8 cellular contexts compared by ENCODE assay signal in the genomic region with DNA sequence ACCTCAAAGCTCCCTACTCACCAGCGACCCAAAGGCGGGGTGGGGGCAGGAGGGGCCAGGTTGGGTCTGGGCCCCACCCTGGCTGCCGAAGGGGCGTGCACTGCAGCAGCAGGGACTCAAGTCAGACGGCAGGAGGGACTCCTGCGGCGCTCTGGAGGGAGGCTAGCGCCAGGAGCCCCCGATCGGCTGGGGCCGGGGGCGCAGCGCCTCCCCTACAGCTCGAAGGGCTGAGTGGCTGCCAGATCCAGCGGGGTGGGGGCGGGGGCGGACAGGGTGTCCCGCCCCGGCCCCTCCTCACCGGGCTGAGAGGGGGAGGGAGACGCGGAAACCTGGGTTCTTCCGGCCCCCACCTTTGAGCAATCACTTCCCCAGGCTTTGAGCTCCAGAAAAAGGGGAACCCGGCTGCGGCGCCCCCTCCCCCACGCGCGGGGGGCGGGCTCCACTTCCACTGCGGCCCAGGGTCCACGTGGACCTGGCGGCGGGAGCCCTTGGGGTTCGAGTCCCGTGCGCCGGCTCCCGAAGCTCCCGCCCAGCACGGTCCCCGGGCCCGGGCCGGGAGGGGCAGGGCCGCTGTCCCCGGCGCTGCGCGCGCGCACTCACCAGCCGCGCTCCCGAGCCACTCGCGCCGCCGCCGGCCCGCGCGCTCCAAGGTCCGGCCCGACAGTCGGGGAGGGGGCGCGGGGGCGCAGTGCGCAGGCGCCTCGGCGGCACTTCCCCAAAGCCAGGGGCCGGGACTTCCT. TPM values are rescaled to one million over a fixed set of nuclear protein-coding genes. Genes with fewer than 3 reads are reported as not detected.
DNase-seq lines count a peak whose midpoint lies in the region; ATAC-seq and TF ChIP-seq lines count a peak whose summit lies in the region.

A gene with protein sequence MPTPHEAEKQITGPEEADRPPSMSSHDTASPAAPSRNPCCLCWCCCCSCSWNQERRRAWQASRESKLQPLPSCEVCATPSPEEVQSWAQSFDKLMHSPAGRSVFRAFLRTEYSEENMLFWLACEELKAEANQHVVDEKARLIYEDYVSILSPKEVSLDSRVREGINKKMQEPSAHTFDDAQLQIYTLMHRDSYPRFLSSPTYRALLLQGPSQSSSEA (minus strand): TSS at position 246 of the 740 bp plus-strand sequence. CDS start 2,632 bp downstream, outside the sequence.

- H3K4me1 Mint-ChIP-seq in activated T-helper 17 cell treated with anti-CD3 and anti-CD28 coated beads, Interleukin-2, amount 50 U/mL, for 72 hours: no peaks in the 10 kb centered on the region
- H3K4me1 Mint-ChIP-seq in naive thymus-derived CD4-positive, alpha-beta T cell: peaks cover 21 to 53% (median 39%) of the 10 kb centered on the region in 7 donors

- peak; percentile 83 for DNase-seq in AG08395 (ENCODE audit: low spot score)
- peak; percentile 74 for DNase-seq in RPMI7951 (ENCODE audit: low read depth)
- DNase-seq in fibroblast of mammary gland (ENCODE audit: low read depth): peak; percentile 44
- DNase-seq in naive thymus-derived CD4-positive, alpha-beta T cell: peak; percentile 59 to 86 (median 65)
- peak in 34 of 49 donors; percentile 25 to 93 (median 64) for DNase-seq in substantia nigra (lab: John Stamatoyannopoulos, UW)

- peak within 1 kb of the TSS; percentile 87 for H3K27ac Mint-ChIP-seq in activated T-helper 17 cell treated with anti-CD3 and anti-CD28 coated beads, Interleukin-2, amount 50 U/mL, for 72 hours
- H3K27ac Mint-ChIP-seq in naive thymus-derived CD4-positive, alpha-beta T cell: peak within 1 kb of the TSS; percentile 78 to 94 (median 85)

- H3K9me3 Mint-ChIP-seq in activated T-helper 17 cell treated with anti-CD3 and anti-CD28 coated beads, Interleukin-2, amount 50 U/mL, for 72 hours: no peaks in the 10 kb centered on the region
- peaks cover 0 to 3% (median 0%) of the 10 kb centered on the region in 11 donors for H3K9me3 Mint-ChIP-seq in naive thymus-derived CD4-positive, alpha-beta T cell

- H3K27ac ChIP-seq in naive thymus-derived CD4-positive, alpha-beta T cell (ENCODE audit: low read depth, low read length): peak within 1 kb of the TSS; percentile 79
- H3K27ac ChIP-seq in substantia nigra (ENCODE audit: low read depth, low read length, poor library complexity, severe bottlenecking): peak within 1 kb of the TSS; percentile 74

- POLR2A ChIA-PET in naive thymus-derived CD4-positive, alpha-beta T cell (lab: Charles Lee): interaction anchor here (0.7 to 6.6 kb wide), 10 partner anchors 11 to 372 kb away, joined by 3 to 83 read pairs (median 4); a partner anchor contains a TSS

- H3K27me3 ChIP-seq in naive thymus-derived CD4-positive, alpha-beta T cell (ENCODE audit: control insufficient read depth in 2 of 2, insufficient read depth in 2 of 2, low read length in 2 of 2): no peaks in the 10 kb centered on the region

- peaks cover 3% of the 10 kb centered on the region for H3K27me3 Mint-ChIP-seq in activated T-helper 17 cell treated with anti-CD3 and anti-CD28 coated beads, Interleukin-2, amount 50 U/mL, for 72 hours
- peaks cover 0 to 18% (median 0%) of the 10 kb centered on the region in 5 donors for H3K27me3 Mint-ChIP-seq in naive thymus-derived CD4-positive, alpha-beta T cell

- peaks cover 0 to 24% (median 0%) of the 10 kb centered on the region in 3 experiments for H3K36me3 ChIP-seq in naive thymus-derived CD4-positive, alpha-beta T cell (ENCODE audit: control insufficient read depth in 2 of 3, insufficient read depth in 3 of 3, low read length in 3 of 3)

- peaks cover 15% of the 10 kb centered on the region for H3K36me3 Mint-ChIP-seq in activated T-helper 17 cell treated with anti-CD3 and anti-CD28 coated beads, Interleukin-2, amount 50 U/mL, for 72 hours (ENCODE audit: low read depth)
- peaks cover 0 to 10% (median 0%) of the 10 kb centered on the region in 5 donors for H3K36me3 Mint-ChIP-seq in naive thymus-derived CD4-positive, alpha-beta T cell

- peak within 1 kb of the TSS; percentile 91 for H3K4me3 Mint-ChIP-seq in activated T-helper 17 cell treated with anti-CD3 and anti-CD28 coated beads, Interleukin-2, amount 50 U/mL, for 72 hours
- peak within 1 kb of the TSS; percentile 81 to 98 (median 92) for H3K4me3 Mint-ChIP-seq in naive thymus-derived CD4-positive, alpha-beta T cell

- ATAC-seq in GM18858 (IDR thresholded peaks at IDR 0.05; ENCODE audit: unreplicated experiment) (peak; percentile 29), HG03439 (IDR thresholded peaks at IDR 0.05; ENCODE audit: unreplicated experiment) (peak; percentile 38)
- ATAC-seq in activated T-helper 17 cell treated with anti-CD3 and anti-CD28 coated beads, Interleukin-2, amount 50 U/mL, for 72 hours (replicated peaks): peak; percentile 63
- ATAC-seq in naive thymus-derived CD4-positive, alpha-beta T cell: peak; percentile 63

- intact Hi-C loops in naive thymus-derived CD4-positive, alpha-beta T cell (cut with micrococcal nuclease): loop anchor here (1.0 to 5.0 kb wide), 5 partner anchors 17 to 559 kb away; a partner anchor contains a TSS

- H3K4me1 ChIP-seq in naive thymus-derived CD4-positive, alpha-beta T cell (ENCODE audit: control insufficient read depth in 2 of 2, insufficient read depth in 2 of 2, low read length in 2 of 2): peaks cover 22 to 34% of the 10 kb centered on the region in 2 donors

- TF ChIP-seq CTCF in fibroblast of mammary gland (conservative IDR thresholded peaks at IDR 0.05; ENCODE audit: control insufficient read depth, insufficient read depth, low read depth, low read length): no peak

- CTCF ChIA-PET in naive thymus-derived CD4-positive, alpha-beta T cell (lab: Charles Lee): interaction anchor here (0.6 to 2.5 kb wide), 6 partner anchors 10 to 106 kb away, joined by 3 to 18 read pairs (median 4); no protein-coding TSS in a partner anchor

- no peaks in the 10 kb centered on the region for H3K9me3 ChIP-seq in naive thymus-derived CD4-positive, alpha-beta T cell (ENCODE audit: control insufficient read depth in 2 of 3, low read length in 3 of 3)

- peak within 1 kb of the TSS; percentile 61 for H3K4me3 ChIP-seq in fibroblast of mammary gland (ENCODE audit: control insufficient read depth, low read depth, low read length)
- peak within 1 kb of the TSS; percentile 89 for H3K4me3 ChIP-seq in naive thymus-derived CD4-positive, alpha-beta T cell (ENCODE audit: low read length)

RNA-seq across cellular contexts. Expression of the gene that starts here (rescaled TPM):
- total RNA-seq in RPMI7951 (2014; rRNA removed; shearing (Covaris generic)): 18.9 and 22.0 TPM in 2 replicates
- total RNA-seq in activated T-helper 17 cell treated with anti-CD3 and anti-CD28 coated beads, Interleukin-2, amount 50 U/mL, for 72 hours: 10 to 100 TPM; 38.6 to 49.4 TPM
- total RNA-seq in naive thymus-derived CD4-positive, alpha-beta T cell: 10 to 100 TPM; 21.8 to 93.4 (median 23.6) TPM
- 10 to 100 TPM; 55.2 to 66.8 TPM for polyA plus RNA-seq in naive thymus-derived CD4-positive, alpha-beta T cell

Comparison
In these comparisons a context has a peak if more than half of its experiments do, and no peak if none do; other contexts are left out.
1. Peak in every context shown above with its lines: DNase-seq, ATAC-seq, H3K4me3 ChIP-seq and H3K27ac ChIP-seq.